ENCODE assay signal across 28 cellular contexts in genomic region chr1:244336232-244336899, GRCh38.
"Had no signal": no experiment of that assay in that cellular context is flagged by ENCODE, and none has a peak within 500 bp of the region (broad histone marks: within the 10 kb centered on the region; RNA-seq: fewer than 3 reads in every experiment).

No MANE protein-coding gene starts in this region.

- DNase-seq: activated CD4-positive, alpha-beta T cell treated with anti-CD3 and anti-CD28 coated beads for 48 hours; activated CD4-positive, alpha-beta T cell treated with anti-CD3 and anti-CD28 coated beads, Interleukin-2, amount 50 U/mL, for 4 hours; activated effector memory CD4-positive, alpha-beta T cell treated with Interleukin-2 at 50 U/mL for 16 hours; activated naive CD4-positive, alpha-beta T cell treated with Interleukin-2 at 50 U/mL for 16 hours; activated naive CD8-positive, alpha-beta T cell treated with anti-CD3 and anti-CD28 coated beads, Interleukin-2, amount 50 U/mL, for 24 hours; activated T-cell treated with anti-CD3 and anti-CD28 coated beads, Interleukin-2, amount 50 U/mL, for 24 hours; amniotic stem cell; body of pancreas; NCI-H1092; NCI-H1417 treated with DMSO at 0.1 percent for 48 hours; NCI-H1694; NCI-H2029; NCI-H2107; NCI-H2171 treated with DMSO at 0.1 percent for 48 hours; NCI-H226; NCI-H510A; NCI-H69; NK-92 treated with Interleukin-12 subunit alpha and Interleukin-12 subunit beta, amount 100 ng/mL, for 24 hours; SHP77 treated with DMSO at 0.1 percent for 48 hours had no signal

- H3K4me2 ChIP-seq: KMS-11 had no signal

- H3K4me1 ChIP-seq: ascending aorta, body of pancreas had no signal

- H3K4me3 ChIP-seq: ascending aorta, body of pancreas had no signal

- H3K9ac ChIP-seq: KMS-11 had no signal

- H3K27me3 ChIP-seq: ascending aorta, body of pancreas had no signal

- H3K36me3 Mint-ChIP-seq: activated naive CD4-positive, alpha-beta T cell treated with anti-CD3 and anti-CD28 coated beads, Interleukin-2, amount 50 U/mL, for 72 hours had no signal

- H3K27ac ChIP-seq: ascending aorta, body of pancreas, KMS-11 had no signal

- H3K4me3 Mint-ChIP-seq: activated CD8-positive, alpha-beta T cell treated with anti-CD3 and anti-CD28 coated beads, Interleukin-2, amount 10 ng/mL, durations not matched to agents 7 days and 5 days; activated naive CD8-positive, alpha-beta T cell treated with anti-CD3 and anti-CD28 coated beads, Interleukin-2, amount 50 U/mL, for 24 hours; activated T-cell treated with anti-CD3 and anti-CD28 coated beads, Interleukin-2, amount 50 U/mL, for 24 hours; activated T-helper 1 cell treated with anti-CD3 and anti-CD28 coated beads, Interleukin-12 subunit alpha, Interleukin-12 subunit beta, Interleukin-2, Interleukin-4 antibody, amounts not matched to agents 30 ng/mL and 10 ng/mL and 1 ng/mL, durations not matched to agents 14 hours and 24 hours and 36 hours; T-helper 1 cell treated with Interleukin-12 subunit alpha and Interleukin-12 subunit beta and Interleukin-4 antibody, amounts not matched to agents 30 μg/mL and 1 μg/mL, for 36 hours had no signal

- H3K36me3 ChIP-seq: ascending aorta had no signal

- FAIRE-seq: bronchial epithelial cell, RCC 7860 had no signal

- ATAC-seq: activated CD4-positive, CD25-positive, alpha-beta regulatory T cell treated with anti-CD3 and anti-CD28 coated beads, Interleukin-2, amount 50 U/mL, for 24 hours; activated CD8-positive, alpha-beta T cell treated with anti-CD3 and anti-CD28 coated beads, Interleukin-2, amount 10 ng/mL, durations not matched to agents 7 days and 5 days; activated naive CD4-positive, alpha-beta T cell treated with anti-CD3 and anti-CD28 coated beads, Interleukin-2, amount 50 U/mL, for 72 hours; activated naive CD8-positive, alpha-beta T cell treated with anti-CD3 and anti-CD28 coated beads, Interleukin-2, amount 50 U/mL, for 24 hours; body of pancreas had no signal

- H3K9me3 ChIP-seq: ascending aorta, body of pancreas had no signal

- H3K9me3 Mint-ChIP-seq: activated naive CD4-positive, alpha-beta T cell treated with anti-CD3 and anti-CD28 coated beads, Interleukin-2, amount 50 U/mL, for 72 hours; activated naive CD8-positive, alpha-beta T cell treated with anti-CD3 and anti-CD28 coated beads, Interleukin-2, amount 50 U/mL, for 24 hours; activated T-cell treated with anti-CD3 and anti-CD28 coated beads, Interleukin-2, amount 50 U/mL, for 24 hours; activated T-helper 1 cell treated with anti-CD3 and anti-CD28 coated beads, Interleukin-12 subunit alpha, Interleukin-12 subunit beta, Interleukin-2, Interleukin-4 antibody, amounts not matched to agents 30 ng/mL and 10 ng/mL and 1 ng/mL, durations not matched to agents 14 hours and 24 hours and 36 hours; T-helper 1 cell treated with Interleukin-12 subunit alpha and Interleukin-12 subunit beta and Interleukin-4 antibody, amounts not matched to agents 30 μg/mL and 1 μg/mL, for 36 hours had no signal

- H3K27ac Mint-ChIP-seq: activated CD8-positive, alpha-beta T cell treated with anti-CD3 and anti-CD28 coated beads, Interleukin-2, amount 10 ng/mL, durations not matched to agents 7 days and 5 days; activated naive CD4-positive, alpha-beta T cell treated with anti-CD3 and anti-CD28 coated beads, Interleukin-2, amount 50 U/mL, for 72 hours; activated naive CD8-positive, alpha-beta T cell treated with anti-CD3 and anti-CD28 coated beads, Interleukin-2, amount 50 U/mL, for 24 hours; activated T-cell treated with anti-CD3 and anti-CD28 coated beads, Interleukin-2, amount 50 U/mL, for 24 hours; activated T-helper 1 cell treated with anti-CD3 and anti-CD28 coated beads, Interleukin-12 subunit alpha, Interleukin-12 subunit beta, Interleukin-2, Interleukin-4 antibody, amounts not matched to agents 30 ng/mL and 10 ng/mL and 1 ng/mL, durations not matched to agents 14 hours and 24 hours and 36 hours; T-helper 1 cell treated with Interleukin-12 subunit alpha and Interleukin-12 subunit beta and Interleukin-4 antibody, amounts not matched to agents 30 μg/mL and 1 μg/mL, for 36 hours had no signal
